10 cellular contexts compared by ENCODE assay signal in genomic region chr7:16563281-16564022, GRCh38. TPM values are rescaled to one million over a fixed set of nuclear protein-coding genes. Genes with fewer than 3 reads are reported as not detected.
DNase-seq lines count a peak whose midpoint lies in the region; ATAC-seq and TF ChIP-seq lines count a peak whose summit lies in the region.
"Had no signal": no experiment of that assay in that cellular context is flagged by ENCODE, and none has a peak within 500 bp of the region (broad histone marks: within the 10 kb centered on the region; RNA-seq: fewer than 3 reads in every experiment).

No MANE protein-coding gene starts in this region.

- H3K9ac ChIP-seq in DND-41 (ENCODE audit: low read depth, low read length): no peak overlapping the region

- 79 to 82% methylated on average over 5 of the region's 5 CpGs for WGBS in body of pancreas, 2 donors

- no peak for DNase-seq in DND-41
- no peak for DNase-seq in effector memory CD4-positive, alpha-beta T cell
- no peak for DNase-seq in body of pancreas
- DNase-seq in right atrium auricular region (ENCODE audit: low spot score): no peak
- DNase-seq in uterus: no peak
- no peak for DNase-seq in GM10266 (ENCODE audit: extremely low spot score)
- DNase-seq: anterior cingulate cortex had no signal

- no peak for TF ChIP-seq POLR2A in body of pancreas (IDR thresholded peaks at IDR 0.05)
- TF ChIP-seq POLR2A in uterus (IDR thresholded peaks at IDR 0.05): no peak

- H3K4me1 ChIP-seq in DND-41 (ENCODE audit: insufficient read depth, low read length): no peaks in the 10 kb centered on the region
- peaks cover 6% of the 10 kb centered on the region for H3K4me1 ChIP-seq in effector memory CD4-positive, alpha-beta T cell (ENCODE audit: control insufficient read depth, insufficient read depth, low read length, poor library complexity, severe bottlenecking)
- H3K4me1 ChIP-seq in body of pancreas: no peaks in the 10 kb centered on the region
- peaks cover 0 to 4% of the 10 kb centered on the region in 2 donors for H3K4me1 ChIP-seq in right atrium auricular region
- no peaks in the 10 kb centered on the region for H3K4me1 ChIP-seq in uterus

- no peaks in the 10 kb centered on the region for H4K20me1 ChIP-seq in DND-41 (ENCODE audit: insufficient read depth, low read length)

- ATAC-seq in DND-41 (ENCODE audit: insufficient read depth, low read depth) (peak; percentile 66; the same call in 2 of the 3 replicates), GM21423 (IDR thresholded peaks at IDR 0.05; ENCODE audit: unreplicated experiment) (peak; percentile 89), HG03565 (IDR thresholded peaks at IDR 0.05; ENCODE audit: unreplicated experiment) (peak; percentile 67), body of pancreas (no peak)

- H3K36me3 ChIP-seq in DND-41 (ENCODE audit: insufficient read depth, low read length) (no peaks in the 10 kb centered on the region), body of pancreas (replicated peaks in 1 of 2; ENCODE audit: insufficient read depth in 1 of 2, low read depth in 2 of 2) (no peaks in the 10 kb centered on the region), right atrium auricular region (no peaks in the 10 kb centered on the region), uterus (no peaks in the 10 kb centered on the region)
- H3K36me3 ChIP-seq in effector memory CD4-positive, alpha-beta T cell (ENCODE audit: control insufficient read depth, insufficient read depth, low read length): no peaks in the 10 kb centered on the region

- H3K4me2 ChIP-seq in DND-41 (ENCODE audit: insufficient read depth, low read length): peak overlapping the region; percentile 45; the same call in 1 of the 2 replicates

- H3K4me3 ChIP-seq in DND-41 (ENCODE audit: low read depth in 1 of 2, low read length in 2 of 2) (no peak overlapping the region), body of pancreas (no peak overlapping the region), right atrium auricular region (no peak overlapping the region), uterus (no peak overlapping the region)
- H3K4me3 ChIP-seq in effector memory CD4-positive, alpha-beta T cell (ENCODE audit: insufficient read depth, low read depth, low read length, poor library complexity, severe bottlenecking): peak overlapping the region; percentile 39

- H3K9me3 ChIP-seq in DND-41 (ENCODE audit: insufficient read depth, low read length, severe bottlenecking): no peaks in the 10 kb centered on the region
- no peaks in the 10 kb centered on the region for H3K9me3 ChIP-seq in effector memory CD4-positive, alpha-beta T cell (ENCODE audit: control insufficient read depth, low read length)
- H3K9me3 ChIP-seq in body of pancreas: no peaks in the 10 kb centered on the region
- H3K9me3 ChIP-seq in right atrium auricular region: no peaks in the 10 kb centered on the region
- no peaks in the 10 kb centered on the region for H3K9me3 ChIP-seq in uterus

- no peaks in the 10 kb centered on the region for H3K79me2 ChIP-seq in DND-41 (ENCODE audit: insufficient read depth, low read length)

- H3K27me3 ChIP-seq in DND-41 (ENCODE audit: insufficient read depth, low read length, poor library complexity) (no peaks in the 10 kb centered on the region), body of pancreas (no peaks in the 10 kb centered on the region), right atrium auricular region (no peaks in the 10 kb centered on the region), uterus (no peaks in the 10 kb centered on the region)
- no peaks in the 10 kb centered on the region for H3K27me3 ChIP-seq in effector memory CD4-positive, alpha-beta T cell (replicated peaks; ENCODE audit: control insufficient read depth, insufficient read depth, low read length, poor library complexity, severe bottlenecking)

- H3K27ac ChIP-seq in DND-41 (ENCODE audit: low read length) (no peak overlapping the region), body of pancreas (no peak overlapping the region), right atrium auricular region (no peak overlapping the region), uterus (no peak overlapping the region)
- H3K27ac ChIP-seq in effector memory CD4-positive, alpha-beta T cell (ENCODE audit: insufficient read depth, low read length, poor library complexity, severe bottlenecking): no peak overlapping the region

- TF ChIP-seq CTCF in DND-41 (IDR thresholded peaks at IDR 0.05; ENCODE audit: borderline replicate concordance, extremely low read depth, low read length, poor library complexity, severe bottlenecking): no peak
- no peak for TF ChIP-seq CTCF in body of pancreas (IDR thresholded peaks at IDR 0.05)
- no peak for TF ChIP-seq CTCF in right atrium auricular region (IDR thresholded peaks at IDR 0.05)
- no peak for TF ChIP-seq CTCF in uterus (IDR thresholded peaks at IDR 0.05)
- TF ChIP-seq CTCF in GM10266 (IDR thresholded peaks at IDR 0.05; ENCODE audit: control insufficient read depth, insufficient read depth, low read depth, missing control alignments): no peak

- H2AFZ ChIP-seq in DND-41 (ENCODE audit: low read depth, low read length): no peak overlapping the region

- intact Hi-C loops in body of pancreas (cut with DNase I) (loop anchor here (10.0 kb wide), 1 partner anchor 129 kb away; no protein-coding TSS in a partner anchor), uterus (cut with DNase I; ENCODE audit: low total_unique reads) (no loop called here)

RNA-seq across cellular contexts. Expression of gene LRRC72, which starts 36.8 kb away (rescaled TPM):
- total RNA-seq in body of pancreas (not detected), right atrium auricular region (not detected), uterus (not detected)
- total RNA-seq: lung microvascular endothelial cell had no signal
